In genomic region chr17:733743-734142, GRCh38 we compare ENCODE assay signal across 8 cellular contexts. TPM values are rescaled to one million over a fixed set of nuclear protein-coding genes. Genes with fewer than 3 reads are reported as not detected.
DNase-seq lines count a peak whose midpoint lies in the region; ATAC-seq and TF ChIP-seq lines count a peak whose summit lies in the region.

No MANE protein-coding gene starts in this region.

- ATAC-seq in stimulated activated effector memory CD8-positive, alpha-beta T cell treated with anti-CD3 and anti-CD28 coated beads, Interleukin-12 subunit alpha, Interleukin-12 subunit beta, amount 100 ng/mL, for 72 hours: no peak

- peaks cover 7% of the 10 kb centered on the region for H3K4me1 ChIP-seq in fibroblast of lung (ENCODE audit: control insufficient read depth, extremely low read depth, insufficient read depth, low read length)

- H2AFZ ChIP-seq in fibroblast of lung (ENCODE audit: low read length): no peak overlapping the region

- H3K9ac ChIP-seq in SK-N-MC (ENCODE audit: insufficient read length): peak overlapping the region; percentile 77
- H3K9ac ChIP-seq in fibroblast of lung (ENCODE audit: insufficient read depth, low read length): no peak overlapping the region

- peak overlapping the region; percentile 100 for H3K4me2 ChIP-seq in fibroblast of lung (ENCODE audit: extremely low read depth, insufficient read depth, low read length)

- peaks cover 28% of the 10 kb centered on the region for H3K79me2 ChIP-seq in fibroblast of lung (ENCODE audit: control insufficient read depth, insufficient read depth, low read length)

- no peaks in the 10 kb centered on the region for H3K9me3 Mint-ChIP-seq in activated CD4-positive, alpha-beta T cell treated with anti-CD3 and anti-CD28 coated beads, Interleukin-2, amount 10 ng/mL, durations not matched to agents 24 days and 14 days
- H3K9me3 Mint-ChIP-seq in stimulated activated effector memory CD8-positive, alpha-beta T cell treated with anti-CD3 and anti-CD28 coated beads, Interleukin-12 subunit alpha, Interleukin-12 subunit beta, amount 100 ng/mL, for 72 hours: no peaks in the 10 kb centered on the region

- peaks cover 25% of the 10 kb centered on the region for H3K4me1 Mint-ChIP-seq in activated CD4-positive, alpha-beta T cell treated with anti-CD3 and anti-CD28 coated beads, Interleukin-2, amount 10 ng/mL, durations not matched to agents 24 days and 14 days
- H3K4me1 Mint-ChIP-seq in stimulated activated effector memory CD8-positive, alpha-beta T cell treated with anti-CD3 and anti-CD28 coated beads, Interleukin-12 subunit alpha, Interleukin-12 subunit beta, amount 100 ng/mL, for 72 hours: peaks cover 16% of the 10 kb centered on the region

- intact Hi-C loops in activated CD4-positive, alpha-beta T cell treated with anti-CD3 and anti-CD28 coated beads, Interleukin-2, amount 10 ng/mL, durations not matched to agents 24 days and 14 days (cut with micrococcal nuclease): loop anchor here (5.0 kb wide), 1 partner anchor 49 kb away; the partner anchor contains the start of genes GLOD4 and MRM3

- no peaks in the 10 kb centered on the region for H3K27me3 ChIP-seq in fibroblast of lung (ENCODE audit: control insufficient read depth, insufficient read depth, low read length)

- peak overlapping the region; percentile 93 for H3K4me3 Mint-ChIP-seq in activated CD4-positive, alpha-beta T cell treated with anti-CD3 and anti-CD28 coated beads, Interleukin-2, amount 10 ng/mL, durations not matched to agents 24 days and 14 days
- peak overlapping the region; percentile 87 for H3K4me3 Mint-ChIP-seq in stimulated activated effector memory CD8-positive, alpha-beta T cell treated with anti-CD3 and anti-CD28 coated beads, Interleukin-12 subunit alpha, Interleukin-12 subunit beta, amount 100 ng/mL, for 72 hours

- TF ChIP-seq CTCF in fibroblast of lung (conservative IDR thresholded peaks at IDR 0.05 in 1 of 2, IDR thresholded peaks at IDR 0.05 in 1 of 2; ENCODE audit: low read depth in 1 of 2, low read length in 2 of 2): no peak

- H3K9me3 ChIP-seq in SK-N-MC (ENCODE audit: low read depth, low read length) (no peaks in the 10 kb centered on the region), fibroblast of lung (ENCODE audit: control insufficient read depth, insufficient read depth, low read depth, low read length) (no peaks in the 10 kb centered on the region)

- H3K27ac Mint-ChIP-seq in activated CD4-positive, alpha-beta T cell treated with anti-CD3 and anti-CD28 coated beads, Interleukin-2, amount 10 ng/mL, durations not matched to agents 24 days and 14 days: peak overlapping the region; percentile 94
- H3K27ac Mint-ChIP-seq in stimulated activated effector memory CD8-positive, alpha-beta T cell treated with anti-CD3 and anti-CD28 coated beads, Interleukin-12 subunit alpha, Interleukin-12 subunit beta, amount 100 ng/mL, for 72 hours: peak overlapping the region; percentile 93

- H3K27me3 Mint-ChIP-seq in activated CD4-positive, alpha-beta T cell treated with anti-CD3 and anti-CD28 coated beads, Interleukin-2, amount 10 ng/mL, durations not matched to agents 24 days and 14 days: peaks cover 4% of the 10 kb centered on the region

- H3K27ac ChIP-seq in SK-N-MC (no peak overlapping the region), fibroblast of lung (ENCODE audit: insufficient read depth, low read length) (peak overlapping the region; percentile 77), substantia nigra (ENCODE audit: low read depth, low read length, poor library complexity, severe bottlenecking) (no peak overlapping the region)

- peaks cover 48% of the 10 kb centered on the region for H3K36me3 Mint-ChIP-seq in activated CD4-positive, alpha-beta T cell treated with anti-CD3 and anti-CD28 coated beads, Interleukin-2, amount 10 ng/mL, durations not matched to agents 24 days and 14 days (ENCODE audit: low read depth)
- H3K36me3 Mint-ChIP-seq in stimulated activated effector memory CD8-positive, alpha-beta T cell treated with anti-CD3 and anti-CD28 coated beads, Interleukin-12 subunit alpha, Interleukin-12 subunit beta, amount 100 ng/mL, for 72 hours: peaks cover 59% of the 10 kb centered on the region

- no peak for DNase-seq in activated CD4-positive, alpha-beta T cell treated with anti-CD3 and anti-CD28 coated beads, Interleukin-2, amount 10 ng/mL, durations not matched to agents 24 days and 14 days
- DNase-seq in activated CD4-positive, alpha-beta T cell treated with anti-CD3 and anti-CD28 coated beads for 4 hours: no peak
- DNase-seq in SK-N-MC (ENCODE audit: low read depth, low spot score) (no peak), fibroblast of lung (ENCODE audit: low read depth in 2 of 2) (no peak), AML-193 (lab: John Stamatoyannopoulos, UW) (no peak), substantia nigra (lab: John Stamatoyannopoulos, UW) (no peak), ecto neural progenitor cell (ENCODE audit: low spot score) (no peak)
- no peak for DNase-seq in stimulated activated effector memory CD8-positive, alpha-beta T cell treated with anti-CD3 and anti-CD28 coated beads, Interleukin-12 subunit alpha, Interleukin-12 subunit beta, amount 100 ng/mL, for 72 hours (ENCODE audit: low spot score in 2 of 2)

- no peaks in the 10 kb centered on the region for H4K20me1 ChIP-seq in fibroblast of lung (ENCODE audit: control insufficient read depth, extremely low read depth, insufficient read depth, low read length)

- H3K4me3 ChIP-seq in SK-N-MC (peak overlapping the region; percentile 88), fibroblast of lung (replicated peaks in 1 of 4; ENCODE audit: control extremely low read depth in 1 of 4, insufficient read depth in 1 of 4, low read depth in 3 of 4, low read length in 4 of 4) (peak overlapping the region; percentile 72 to 88 (median 80))

- H3K36me3 ChIP-seq in SK-N-MC (ENCODE audit: insufficient read depth, low read length): peaks cover 18% of the 10 kb centered on the region
- H3K36me3 ChIP-seq in fibroblast of lung (ENCODE audit: control insufficient read depth, insufficient read depth, low read length): peaks cover 9% of the 10 kb centered on the region

RNA-seq across cellular contexts. Expression of gene TLCD3A, which starts 1.3 kb away (rescaled TPM):
- 42.3 and 43.1 TPM in 2 replicates for total RNA-seq in activated CD4-positive, alpha-beta T cell treated with anti-CD3 and anti-CD28 coated beads, Interleukin-2, amount 10 ng/mL, durations not matched to agents 24 days and 14 days
- total RNA-seq in fibroblast of lung: 7.6 and 16.4 TPM in 2 replicates
- polyA plus RNA-seq in fibroblast of lung: 38.2 and 54.7 TPM in 2 replicates
- polyA plus RNA-seq in fibroblast of lung (2012): 25.1 and 37.4 TPM in 2 replicates
- 51.5 and 73.5 TPM in 2 replicates for polyA minus RNA-seq in fibroblast of lung (ENCODE audit: low replicate concordance)

RNA-seq across cellular contexts. Expression of gene GEMIN4, which starts 18.3 kb away (rescaled TPM):
- total RNA-seq in activated CD4-positive, alpha-beta T cell treated with anti-CD3 and anti-CD28 coated beads, Interleukin-2, amount 10 ng/mL, durations not matched to agents 24 days and 14 days: 71.4 and 80.3 TPM in 2 replicates
- 7.4 and 10.0 TPM in 2 replicates for total RNA-seq in fibroblast of lung
- polyA plus RNA-seq in fibroblast of lung: 9.3 and 14.2 TPM in 2 replicates
- 9.3 and 16.2 TPM in 2 replicates for polyA plus RNA-seq in fibroblast of lung (2012)
- polyA minus RNA-seq in fibroblast of lung (ENCODE audit: low replicate concordance): 43.1 and 75.2 TPM in 2 replicates

RNA-seq across cellular contexts. Expression of gene VPS53, which starts 19.1 kb away (rescaled TPM):
- 88.9 and 90.6 TPM in 2 replicates for total RNA-seq in activated CD4-positive, alpha-beta T cell treated with anti-CD3 and anti-CD28 coated beads, Interleukin-2, amount 10 ng/mL, durations not matched to agents 24 days and 14 days
- total RNA-seq in fibroblast of lung: 10.8 and 14.7 TPM in 2 replicates
- polyA plus RNA-seq in fibroblast of lung: 32.8 and 41.3 TPM in 2 replicates
- polyA plus RNA-seq in fibroblast of lung (2012): 34.7 and 42.9 TPM in 2 replicates
- polyA minus RNA-seq in fibroblast of lung (ENCODE audit: low replicate concordance): 250 and 414 TPM in 2 replicates

RNA-seq across cellular contexts. Expression of gene GLOD4, which starts 48.3 kb away (rescaled TPM):
- 82.4 and 83.2 TPM in 2 replicates for total RNA-seq in activated CD4-positive, alpha-beta T cell treated with anti-CD3 and anti-CD28 coated beads, Interleukin-2, amount 10 ng/mL, durations not matched to agents 24 days and 14 days
- total RNA-seq in fibroblast of lung: 31.7 and 40.6 TPM in 2 replicates
- polyA plus RNA-seq in fibroblast of lung: 62.8 and 70.2 TPM in 2 replicates
- 68.8 and 70.2 TPM in 2 replicates for polyA plus RNA-seq in fibroblast of lung (2012)
- 1.8 and 2.2 TPM in 2 replicates for polyA minus RNA-seq in fibroblast of lung (ENCODE audit: low replicate concordance)

RNA-seq across cellular contexts. Expression of gene MRM3, which starts 48.4 kb away (rescaled TPM):
- 32.5 and 33.1 TPM in 2 replicates for total RNA-seq in activated CD4-positive, alpha-beta T cell treated with anti-CD3 and anti-CD28 coated beads, Interleukin-2, amount 10 ng/mL, durations not matched to agents 24 days and 14 days
- total RNA-seq in fibroblast of lung: 17.5 and 21.1 TPM in 2 replicates
- 10.4 and 12.7 TPM in 2 replicates for polyA plus RNA-seq in fibroblast of lung
- 11.4 and 14.7 TPM in 2 replicates for polyA plus RNA-seq in fibroblast of lung (2012)
- polyA minus RNA-seq in fibroblast of lung (ENCODE audit: low replicate concordance): 4.0 and 8.8 TPM in 2 replicates
